8 cellular contexts compared by ENCODE assay signal in the genomic region with DNA sequence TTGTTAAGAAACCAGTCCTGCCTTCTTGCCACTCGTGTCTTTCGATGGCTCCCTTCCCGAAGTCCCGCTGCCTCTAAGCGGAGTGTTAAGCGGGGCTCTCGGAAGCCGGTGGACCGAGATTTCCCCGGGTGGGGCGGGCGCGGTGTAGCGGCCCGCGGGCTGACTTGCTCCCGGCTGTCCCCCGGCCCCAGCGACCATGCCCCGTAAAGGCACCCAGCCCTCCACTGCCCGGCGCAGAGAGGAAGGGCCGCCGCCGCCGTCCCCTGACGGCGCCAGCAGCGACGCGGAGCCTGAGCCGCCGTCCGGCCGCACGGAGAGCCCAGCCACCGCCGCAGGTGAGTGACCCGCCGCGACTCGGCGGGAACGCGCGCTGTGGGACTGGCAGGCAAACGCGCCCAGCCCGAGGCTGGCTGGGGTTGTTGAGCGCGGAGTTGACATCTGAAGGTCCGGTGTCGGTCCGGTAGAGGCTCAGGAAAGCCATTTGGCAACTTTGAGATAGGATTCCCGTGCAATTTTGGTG. TPM values are rescaled to one million over a fixed set of nuclear protein-coding genes. Genes with fewer than 3 reads are reported as not detected.
DNase-seq lines count a peak whose midpoint lies in the region; FAIRE-seq and TF ChIP-seq lines count a peak whose summit lies in the region.

No MANE protein-coding gene starts in this region.

- H3K23me2 ChIP-seq in H1 (ENCODE audit: low read depth, low read length), result peaks cover 5% of the 10 kb centered on the region; the same call in 1 of the 2 replicates

- TF ChIP-seq CTCF in C4-2B (conservative IDR thresholded peaks at IDR 0.05), result no peak
- TF ChIP-seq CTCF in HEK293 (tag by site-specific recombination; IDR thresholded peaks at IDR 0.05), result no peak
- no peak for TF ChIP-seq CTCF in VCaP (conservative IDR thresholded peaks at IDR 0.05)
- no peak for TF ChIP-seq CTCF in H1 (IDR thresholded peaks at IDR 0.05; ENCODE audit: control extremely low read depth in 1 of 3, insufficient read depth in 1 of 3, low read depth in 1 of 3, low read length in 3 of 3)

- no peak overlapping the region for H3K56ac ChIP-seq in H1 (replicated peaks; ENCODE audit: insufficient read length, low read depth, low read length)

- H3K9me3 ChIP-seq in HEK293 (ENCODE audit: control insufficient read depth, insufficient read depth, low read depth, low read length), result no peaks in the 10 kb centered on the region
- H3K9me3 ChIP-seq in H1 (ENCODE audit: insufficient read depth in 2 of 2, low read depth in 1 of 2, low read length in 1 of 2), result no peaks in the 10 kb centered on the region
- H3K9me3 ChIP-seq in thymus (ENCODE audit: control insufficient read depth), result no peaks in the 10 kb centered on the region

- no peak overlapping the region for H2BK120ac ChIP-seq in H1 (replicated peaks; ENCODE audit: low read depth, low read length)

- peaks cover 18% of the 10 kb centered on the region in 2 experiments for H4K20me1 ChIP-seq in H1 (replicated peaks in 1 of 2; ENCODE audit: control insufficient read depth in 1 of 2, insufficient read depth in 2 of 2, low read length in 2 of 2)

- no peak overlapping the region for H2AFZ ChIP-seq in H1 (ENCODE audit: low read length)

- CTCF ChIA-PET in HEK293 (lab: Yijun Ruan, JAX), result interaction anchor here (0.6 kb wide), 1 partner anchor 25 kb away, joined by 4 read pairs; no protein-coding TSS in a partner anchor
- CTCF ChIA-PET in H1 (lab: Charles Lee; ENCODE audit: partially characterized antibody), result interaction anchor here (0.7 to 0.9 kb wide), 2 partner anchors 11 to 15 kb away, joined by 3 read pairs; no protein-coding TSS in a partner anchor

- H3K36me3 ChIP-seq in HEK293 (ENCODE audit: control insufficient read depth in 2 of 2, insufficient read depth in 1 of 2, low read length in 2 of 2) (peaks cover 5 to 42% of the 10 kb centered on the region in 2 experiments; a peak in 2 of 3 replicates), H1 (ENCODE audit: control insufficient read depth in 2 of 4, insufficient read depth in 4 of 4, low read length in 3 of 4) (peaks cover 0 to 18% (median 3%) of the 10 kb centered on the region in 4 experiments; a peak in 5 of 8 replicates), thymus (ENCODE audit: control insufficient read depth, insufficient read depth) (no peaks in the 10 kb centered on the region)

- DNase-seq in H1 (ENCODE audit: low read depth in 1 of 2, low spot score in 2 of 2), result peak in 1 of 2 experiments; percentile 55
- DNase-seq in mucosa of gallbladder (ENCODE audit: low spot score), result peak; percentile 11
- no peak for DNase-seq in T1000 (lab: John Stamatoyannopoulos, UW)
- DNase-seq in midbrain (lab: John Stamatoyannopoulos, UW), result no peak

- no peak for TF ChIP-seq RAD21 in H1 (IDR thresholded peaks at IDR 0.05 in 1 of 2, conservative IDR thresholded peaks at IDR 0.05 in 1 of 2; ENCODE audit: low read depth in 2 of 2, low read length in 2 of 2)

- H3K79me1 ChIP-seq in H1 (ENCODE audit: low read depth, low read length), result no peaks in the 10 kb centered on the region

- TF ChIP-seq POLR2A in H1 (IDR thresholded peaks at IDR 0.05; ENCODE audit: control extremely low read depth in 1 of 2, low read depth in 2 of 2, low read length in 2 of 2), result 0 out of 3 replicates have a peak, but pooled peaks of 1 of the 2 experiments have one; percentile 5

- no peak overlapping the region for H3K18ac ChIP-seq in H1 (ENCODE audit: extremely low read depth, low read length)

- no peaks in the 10 kb centered on the region for H3K27me3 ChIP-seq in H1 (replicated peaks in 1 of 4; ENCODE audit: control insufficient read depth in 3 of 4, extremely low read depth in 1 of 4, insufficient read depth in 3 of 4, low read length in 3 of 4)
- no peaks in the 10 kb centered on the region for H3K27me3 ChIP-seq in thymus (ENCODE audit: control insufficient read depth, insufficient read depth)

- no peak overlapping the region for H4K5ac ChIP-seq in H1 (ENCODE audit: insufficient read length, low read depth, low read length)

- no peak overlapping the region for H2BK20ac ChIP-seq in H1 (ENCODE audit: low read length)

- H4K8ac ChIP-seq in H1 (ENCODE audit: extremely low read depth, insufficient read depth, low read length), result peak overlapping the region; percentile 86; the same call in 1 of the 2 replicates

- 2% methylated on average over 40 of the region's 55 CpGs; no CpG with 5 or more reads in 1 of the 2 experiments for WGBS in H1 (ENCODE audit: extremely low coverage in 1 of 2, insufficient coverage in 1 of 2, insufficient read length in 1 of 2, insufficient replicate concordance in 2 of 2, low coverage in 1 of 2, low lambda C conversion rate in 2 of 2, missing lambda C conversion rate in 1 of 2), 2 experiments
- under 1% methylated on average over 55 of the region's 55 CpGs for WGBS in thymus

- H2BK12ac ChIP-seq in H1 (ENCODE audit: low read depth, low read length), result no peak overlapping the region

- peak overlapping the region; percentile 97; the same call in 1 of the 2 replicates for H2BK5ac ChIP-seq in H1 (ENCODE audit: low read depth, low read length)

- peak overlapping the region; percentile 83 for H3K4ac ChIP-seq in H1 (replicated peaks; ENCODE audit: insufficient read length, low read depth, low read length)

- no peak overlapping the region for H2BK15ac ChIP-seq in H1 (ENCODE audit: low read length)

- POLR2A ChIA-PET in HEK293 (lab: Yijun Ruan, JAX), result interaction anchor here (0.9 to 1.4 kb wide), 2 partner anchors 11 to 49 kb away, joined by 4 to 7 read pairs; a partner anchor contains a TSS
- POLR2A ChIA-PET in H1 (lab: Charles Lee; ENCODE audit: partially characterized antibody), result interaction anchor here (0.8 to 2.3 kb wide), 20 partner anchors 9 to 368 kb away, joined by 3 to 26 read pairs (median 4); a partner anchor contains a TSS

- H3K4me3 ChIP-seq in HEK293 (ENCODE audit: low read depth, low read length), result peak overlapping the region; percentile 72
- peak overlapping the region; percentile 84 to 99 (median 92) for H3K4me3 ChIP-seq in H1 (ENCODE audit: extremely low read depth in 1 of 4, insufficient read depth in 2 of 4, low read depth in 3 of 4, low read length in 4 of 4)
- H3K4me3 ChIP-seq in thymus (ENCODE audit: low read length), result peak overlapping the region; percentile 75

- TF ChIP-seq EP300 in H1 (IDR thresholded peaks at IDR 0.05; ENCODE audit: borderline replicate concordance in 1 of 2, low read depth in 2 of 2, low read length in 2 of 2), result no peak

- peak overlapping the region; percentile 78 to 99 (median 94) for H3K9ac ChIP-seq in H1 (replicated peaks in 1 of 4; ENCODE audit: extremely low read depth in 1 of 4, low read depth in 3 of 4, low read length in 3 of 4)

- H3K4me1 ChIP-seq in HEK293 (ENCODE audit: control insufficient read depth, insufficient read depth, low read length) (no peaks in the 10 kb centered on the region), H1 (replicated peaks in 1 of 4; ENCODE audit: control insufficient read depth in 3 of 4, insufficient read depth in 4 of 4, low read length in 3 of 4) (no peaks in the 10 kb centered on the region; a peak in 3 of 7 replicates), thymus (ENCODE audit: control insufficient read depth, insufficient read depth, low read length) (peaks cover 5% of the 10 kb centered on the region)

- no peak for FAIRE-seq in H1 (lab: Jason Lieb, UNC)

- peak overlapping the region; percentile 87 to 91 for H3K4me2 ChIP-seq in H1 (ENCODE audit: insufficient read depth in 1 of 2, low read depth in 2 of 2, low read length in 2 of 2)

- H4K91ac ChIP-seq in H1 (replicated peaks; ENCODE audit: insufficient read length, low read length), result no peak overlapping the region

- H3K14ac ChIP-seq in H1 (ENCODE audit: insufficient read length), result no peak overlapping the region

- H2AK5ac ChIP-seq in H1 (ENCODE audit: low read depth, low read length), result no peak overlapping the region

- H3K79me2 ChIP-seq in H1 (ENCODE audit: control insufficient read depth in 1 of 2, insufficient read depth in 2 of 2, low read length in 2 of 2), result peaks cover 19 to 81% of the 10 kb centered on the region in 2 experiments

- no peak overlapping the region for H3K23ac ChIP-seq in H1 (ENCODE audit: insufficient read length)

- H3K27ac ChIP-seq in C4-2B (peak overlapping the region; percentile 98), HEK293 (ENCODE audit: extremely low read depth, low read depth, low read length) (peak overlapping the region; percentile 91), VCaP (peak overlapping the region; percentile 96), H1 (ENCODE audit: low read depth, low read length) (peak overlapping the region; percentile 97; the same call in 1 of the 2 replicates), thymus (ENCODE audit: low read depth) (peak overlapping the region; percentile 89)

RNA-seq across cellular contexts. Expression of a gene that starts 1.2 kb away (rescaled TPM):
- 118 and 129 TPM in 2 replicates for total RNA-seq in H1 (2021; fragmentation: NEBNext Ultra II Directional; extraction: Animal tissue kit (Norgen Biotek cat#: 25700))
- polyA plus RNA-seq in H1 (2011; rRNA removed), result 26.6 and 34.0 TPM in 2 replicates
- 43.2 TPM for polyA plus RNA-seq in H1 (2011; cell fraction: cytosol; rRNA removed)
- polyA plus RNA-seq in H1 (2011; cell fraction: nucleus; rRNA removed), result 61.2 TPM
- polyA plus RNA-seq in H1 (2012, experiment 1 of 2), result 56.6 to 115 TPM (median 74.1 TPM) in 4 replicates
- polyA plus RNA-seq in H1 (2012, experiment 2 of 2), result 7.9 TPM
- 291 TPM for polyA plus RNA-seq in H1 (2013, experiment 1 of 2)
- 273 TPM for polyA plus RNA-seq in H1 (2013, experiment 2 of 2)
- 20.3 and 25.7 TPM in 2 replicates for polyA minus RNA-seq in H1 (2011; rRNA and poly(A)+ RNA removed)
- polyA minus RNA-seq in H1 (2011; cell fraction: cytosol; rRNA and poly(A)+ RNA removed), result 53.5 TPM
- polyA minus RNA-seq in H1 (2011; cell fraction: nucleus; rRNA and poly(A)+ RNA removed), result 131 TPM
- total RNA-seq in mucosa of gallbladder, result 32.2 TPM
- polyA plus RNA-seq in thymus, result 119 TPM

RNA-seq across cellular contexts. Expression of a gene that starts 1.7 kb away (rescaled TPM):
- 22.4 and 25.9 TPM in 2 replicates for total RNA-seq in H1 (2021; fragmentation: NEBNext Ultra II Directional; extraction: Animal tissue kit (Norgen Biotek cat#: 25700))
- 4.1 and 7.2 TPM in 2 replicates for polyA plus RNA-seq in H1 (2011; rRNA removed)
- 13.3 TPM for polyA plus RNA-seq in H1 (2011; cell fraction: cytosol; rRNA removed)
- 5.9 TPM for polyA plus RNA-seq in H1 (2011; cell fraction: nucleus; rRNA removed)
- polyA plus RNA-seq in H1 (2012, experiment 1 of 2), result 11.1 to 24.6 TPM (median 15.9 TPM) in 4 replicates
- polyA plus RNA-seq in H1 (2012, experiment 2 of 2), result 0.66 TPM
- polyA plus RNA-seq in H1 (2013, experiment 1 of 2), result 15.1 TPM
- polyA plus RNA-seq in H1 (2013, experiment 2 of 2), result 14.0 TPM
- polyA minus RNA-seq in H1 (2011; rRNA and poly(A)+ RNA removed), result 6.4 and 9.8 TPM in 2 replicates
- 6.2 TPM for polyA minus RNA-seq in H1 (2011; cell fraction: cytosol; rRNA and poly(A)+ RNA removed)
- 31.9 TPM for polyA minus RNA-seq in H1 (2011; cell fraction: nucleus; rRNA and poly(A)+ RNA removed)
- 25.8 TPM for total RNA-seq in mucosa of gallbladder
- 58.0 TPM for polyA plus RNA-seq in thymus

RNA-seq across cellular contexts. Expression of a gene that starts 48.9 kb away (rescaled TPM):
- 53.4 and 57.8 TPM in 2 replicates for total RNA-seq in H1 (2021; fragmentation: NEBNext Ultra II Directional; extraction: Animal tissue kit (Norgen Biotek cat#: 25700))
- polyA plus RNA-seq in H1 (2011; rRNA removed) (7.8 and 11.6 TPM in 2 replicates), thymus (8.7 TPM)
- 12.7 TPM for polyA plus RNA-seq in H1 (2011; cell fraction: cytosol; rRNA removed)
- 6.7 TPM for polyA plus RNA-seq in H1 (2011; cell fraction: nucleus; rRNA removed)
- 11.1 to 24.4 TPM (median 17.0 TPM) in 4 replicates for polyA plus RNA-seq in H1 (2012, experiment 1 of 2)
- polyA plus RNA-seq in H1 (2012, experiment 2 of 2), result 3.8 TPM
- 31.0 TPM for polyA plus RNA-seq in H1 (2013, experiment 1 of 2)
- polyA plus RNA-seq in H1 (2013, experiment 2 of 2), result 33.7 TPM
- 20.5 and 32.5 TPM in 2 replicates for polyA minus RNA-seq in H1 (2011; rRNA and poly(A)+ RNA removed)
- polyA minus RNA-seq in H1 (2011; cell fraction: cytosol; rRNA and poly(A)+ RNA removed), result 18.6 TPM
- polyA minus RNA-seq in H1 (2011; cell fraction: nucleus; rRNA and poly(A)+ RNA removed), result 20.5 TPM
- total RNA-seq in mucosa of gallbladder, result 5.6 TPM
